Comparison of ENCODE assay signal across 1 cellular context in genomic region chr5:179806250-179807045, GRCh38.
TF ChIP-seq lines count a peak whose summit lies in the region.

MGAT4B (minus strand) TSS chr5:179806866; CDS start chr5:179806583, 283 bp downstream.

TF ChIP-seq in K562, 482 proteins besides CTCF, POLR2A, EP300 and RAD21 (continued from another document and continues in another):
- TF ChIP-seq HEY1 (CRISPR knock-in tag; IDR thresholded peaks at IDR 0.05; ENCODE audit: borderline replicate concordance), result no peak
- no peak for TF ChIP-seq ZNF217 (CRISPR knock-in tag; IDR thresholded peaks at IDR 0.05)
- TF ChIP-seq, protein P1, sequence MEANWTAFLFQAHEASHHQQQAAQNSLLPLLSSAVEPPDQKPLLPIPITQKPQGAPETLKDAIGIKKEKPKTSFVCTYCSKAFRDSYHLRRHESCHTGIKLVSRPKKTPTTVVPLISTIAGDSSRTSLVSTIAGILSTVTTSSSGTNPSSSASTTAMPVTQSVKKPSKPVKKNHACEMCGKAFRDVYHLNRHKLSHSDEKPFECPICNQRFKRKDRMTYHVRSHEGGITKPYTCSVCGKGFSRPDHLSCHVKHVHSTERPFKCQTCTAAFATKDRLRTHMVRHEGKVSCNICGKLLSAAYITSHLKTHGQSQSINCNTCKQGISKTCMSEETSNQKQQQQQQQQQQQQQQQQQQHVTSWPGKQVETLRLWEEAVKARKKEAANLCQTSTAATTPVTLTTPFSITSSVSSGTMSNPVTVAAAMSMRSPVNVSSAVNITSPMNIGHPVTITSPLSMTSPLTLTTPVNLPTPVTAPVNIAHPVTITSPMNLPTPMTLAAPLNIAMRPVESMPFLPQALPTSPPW (CRISPR knock-in tag; IDR thresholded peaks at IDR 0.05), result peak; percentile 94
- TF ChIP-seq, protein P2, sequence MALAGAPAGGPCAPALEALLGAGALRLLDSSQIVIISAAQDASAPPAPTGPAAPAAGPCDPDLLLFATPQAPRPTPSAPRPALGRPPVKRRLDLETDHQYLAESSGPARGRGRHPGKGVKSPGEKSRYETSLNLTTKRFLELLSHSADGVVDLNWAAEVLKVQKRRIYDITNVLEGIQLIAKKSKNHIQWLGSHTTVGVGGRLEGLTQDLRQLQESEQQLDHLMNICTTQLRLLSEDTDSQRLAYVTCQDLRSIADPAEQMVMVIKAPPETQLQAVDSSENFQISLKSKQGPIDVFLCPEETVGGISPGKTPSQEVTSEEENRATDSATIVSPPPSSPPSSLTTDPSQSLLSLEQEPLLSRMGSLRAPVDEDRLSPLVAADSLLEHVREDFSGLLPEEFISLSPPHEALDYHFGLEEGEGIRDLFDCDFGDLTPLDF (CRISPR knock-in tag; IDR thresholded peaks at IDR 0.05), result no peak
- no peak for TF ChIP-seq KHSRP (IDR thresholded peaks at IDR 0.05)
- TF ChIP-seq NFE2L1 (tag; IDR thresholded peaks at IDR 0.05; ENCODE audit: borderline replicate concordance, low read depth), result no peak
- TF ChIP-seq CCNT2 (IDR thresholded peaks at IDR 0.05; ENCODE audit: borderline replicate concordance, extremely low read depth, insufficient read length, low read depth, low read length), result peak; percentile 94
- no peak for TF ChIP-seq ZNF347 (CRISPR knock-in tag; IDR thresholded peaks at IDR 0.05; ENCODE audit: low read depth)
- no peak for TF ChIP-seq CCAR2 (IDR thresholded peaks at IDR 0.05; ENCODE audit: low read depth, low read length)
- TF ChIP-seq RREB1 (CRISPR knock-in tag; IDR thresholded peaks at IDR 0.05), result no peak
- no peak for TF ChIP-seq CBFB (CRISPR knock-in tag; IDR thresholded peaks at IDR 0.05)
- TF ChIP-seq, protein P3, sequence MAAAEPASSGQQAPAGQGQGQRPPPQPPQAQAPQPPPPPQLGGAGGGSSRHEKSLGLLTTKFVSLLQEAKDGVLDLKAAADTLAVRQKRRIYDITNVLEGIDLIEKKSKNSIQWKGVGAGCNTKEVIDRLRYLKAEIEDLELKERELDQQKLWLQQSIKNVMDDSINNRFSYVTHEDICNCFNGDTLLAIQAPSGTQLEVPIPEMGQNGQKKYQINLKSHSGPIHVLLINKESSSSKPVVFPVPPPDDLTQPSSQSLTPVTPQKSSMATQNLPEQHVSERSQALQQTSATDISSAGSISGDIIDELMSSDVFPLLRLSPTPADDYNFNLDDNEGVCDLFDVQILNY (CRISPR knock-in tag; IDR thresholded peaks at IDR 0.05), result no peak
- no peak for TF ChIP-seq NFRKB (IDR thresholded peaks at IDR 0.05; ENCODE audit: low read depth)
- TF ChIP-seq SFPQ (IDR thresholded peaks at IDR 0.05; ENCODE audit: low read depth, low read length), result no peak
- TF ChIP-seq ARID3A (IDR thresholded peaks at IDR 0.05; ENCODE audit: borderline replicate concordance, low read depth, low read length), result no peak
- no peak for TF ChIP-seq ZNF586 (CRISPR knock-in tag; conservative IDR thresholded peaks at IDR 0.05)
- no peak for TF ChIP-seq ZEB2 (IDR thresholded peaks at IDR 0.05)
- no peak for TF ChIP-seq PHF21A (IDR thresholded peaks at IDR 0.05; ENCODE audit: borderline replicate concordance, low read depth)
- TF ChIP-seq ZNF507 (tag; conservative IDR thresholded peaks at IDR 0.05), result no peak
- no peak for TF ChIP-seq ZNF197 (CRISPR knock-in tag; IDR thresholded peaks at IDR 0.05; ENCODE audit: low read depth)
- no peak for TF ChIP-seq RFX5 (IDR thresholded peaks at IDR 0.05; ENCODE audit: low read depth, low read length)
- no peak for TF ChIP-seq ZNF830 (CRISPR knock-in tag; IDR thresholded peaks at IDR 0.05)
- TF ChIP-seq PBX2 (CRISPR knock-in tag; IDR thresholded peaks at IDR 0.05; ENCODE audit: low read depth), result no peak
- no peak for TF ChIP-seq PBX2 (tag; conservative IDR thresholded peaks at IDR 0.05; ENCODE audit: low read depth)
- TF ChIP-seq, protein P4, sequence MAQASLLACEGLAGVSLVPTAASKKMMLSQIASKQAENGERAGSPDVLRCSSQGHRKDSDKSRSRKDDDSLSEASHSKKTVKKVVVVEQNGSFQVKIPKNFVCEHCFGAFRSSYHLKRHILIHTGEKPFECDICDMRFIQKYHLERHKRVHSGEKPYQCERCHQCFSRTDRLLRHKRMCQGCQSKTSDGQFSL (CRISPR knock-in tag; IDR thresholded peaks at IDR 0.05), result no peak
- TF ChIP-seq, protein P4 (tag; IDR thresholded peaks at IDR 0.05), result no peak; a peak in 1 of 4 replicates
- no peak for TF ChIP-seq SLC30A9 (CRISPR knock-in tag; IDR thresholded peaks at IDR 0.05)
- TF ChIP-seq, protein P5, sequence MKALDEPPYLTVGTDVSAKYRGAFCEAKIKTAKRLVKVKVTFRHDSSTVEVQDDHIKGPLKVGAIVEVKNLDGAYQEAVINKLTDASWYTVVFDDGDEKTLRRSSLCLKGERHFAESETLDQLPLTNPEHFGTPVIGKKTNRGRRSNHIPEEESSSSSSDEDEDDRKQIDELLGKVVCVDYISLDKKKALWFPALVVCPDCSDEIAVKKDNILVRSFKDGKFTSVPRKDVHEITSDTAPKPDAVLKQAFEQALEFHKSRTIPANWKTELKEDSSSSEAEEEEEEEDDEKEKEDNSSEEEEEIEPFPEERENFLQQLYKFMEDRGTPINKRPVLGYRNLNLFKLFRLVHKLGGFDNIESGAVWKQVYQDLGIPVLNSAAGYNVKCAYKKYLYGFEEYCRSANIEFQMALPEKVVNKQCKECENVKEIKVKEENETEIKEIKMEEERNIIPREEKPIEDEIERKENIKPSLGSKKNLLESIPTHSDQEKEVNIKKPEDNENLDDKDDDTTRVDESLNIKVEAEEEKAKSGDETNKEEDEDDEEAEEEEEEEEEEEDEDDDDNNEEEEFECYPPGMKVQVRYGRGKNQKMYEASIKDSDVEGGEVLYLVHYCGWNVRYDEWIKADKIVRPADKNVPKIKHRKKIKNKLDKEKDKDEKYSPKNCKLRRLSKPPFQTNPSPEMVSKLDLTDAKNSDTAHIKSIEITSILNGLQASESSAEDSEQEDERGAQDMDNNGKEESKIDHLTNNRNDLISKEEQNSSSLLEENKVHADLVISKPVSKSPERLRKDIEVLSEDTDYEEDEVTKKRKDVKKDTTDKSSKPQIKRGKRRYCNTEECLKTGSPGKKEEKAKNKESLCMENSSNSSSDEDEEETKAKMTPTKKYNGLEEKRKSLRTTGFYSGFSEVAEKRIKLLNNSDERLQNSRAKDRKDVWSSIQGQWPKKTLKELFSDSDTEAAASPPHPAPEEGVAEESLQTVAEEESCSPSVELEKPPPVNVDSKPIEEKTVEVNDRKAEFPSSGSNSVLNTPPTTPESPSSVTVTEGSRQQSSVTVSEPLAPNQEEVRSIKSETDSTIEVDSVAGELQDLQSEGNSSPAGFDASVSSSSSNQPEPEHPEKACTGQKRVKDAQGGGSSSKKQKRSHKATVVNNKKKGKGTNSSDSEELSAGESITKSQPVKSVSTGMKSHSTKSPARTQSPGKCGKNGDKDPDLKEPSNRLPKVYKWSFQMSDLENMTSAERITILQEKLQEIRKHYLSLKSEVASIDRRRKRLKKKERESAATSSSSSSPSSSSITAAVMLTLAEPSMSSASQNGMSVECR (CRISPR knock-in tag; IDR thresholded peaks at IDR 0.05), result peak; percentile 45; the same call in 1 of the 2 replicates
- TF ChIP-seq KLF1 (tag; IDR thresholded peaks at IDR 0.05), result no peak
- TF ChIP-seq ZNF165 (CRISPR knock-in tag; IDR thresholded peaks at IDR 0.05; ENCODE audit: borderline replicate concordance), result no peak
- no peak for TF ChIP-seq PTBP1 (IDR thresholded peaks at IDR 0.05; ENCODE audit: low read depth, low read length)
- TF ChIP-seq SMARCE1 (IDR thresholded peaks at IDR 0.05), result no peak
- TF ChIP-seq HDGF (IDR thresholded peaks at IDR 0.05), result no peak
- no peak for TF ChIP-seq SAP30 (IDR thresholded peaks at IDR 0.05; ENCODE audit: borderline replicate concordance, insufficient read depth, low read depth, low read length, poor library complexity, severe bottlenecking)
- TF ChIP-seq ZNF282 (CRISPR knock-in tag; IDR thresholded peaks at IDR 0.05), result no peak
- no peak for TF ChIP-seq STAT5B (CRISPR knock-in tag; IDR thresholded peaks at IDR 0.05)
- no peak for TF ChIP-seq ETV6 (IDR thresholded peaks at IDR 0.05; ENCODE audit: borderline replicate concordance in 1 of 2, low read depth in 2 of 2, low read length in 1 of 2)
- no peak for TF ChIP-seq ETV6 (CRISPR knock-in tag; IDR thresholded peaks at IDR 0.05; ENCODE audit: borderline replicate concordance)
- no peak for TF ChIP-seq MAFG (tag; conservative IDR thresholded peaks at IDR 0.05)
